Comparison of ENCODE assay signal across 2 cellular contexts in genomic region chr1:182283746-182284544, GRCh38.
TF ChIP-seq lines count a peak whose summit lies in the region.

No MANE protein-coding gene starts in this region.

TF ChIP-seq in GM12878, 131 proteins besides CTCF, POLR2A, EP300 and RAD21 (continued from another document):
- TF ChIP-seq EGR1 (IDR thresholded peaks at IDR 0.05; ENCODE audit: borderline replicate concordance in 1 of 2, low read depth in 2 of 2, low read length in 2 of 2), result no peak
- peak; percentile 32; the same call in 1 of the 2 replicates for TF ChIP-seq PKNOX1 (IDR thresholded peaks at IDR 0.05)
- TF ChIP-seq IKZF1 (conservative IDR thresholded peaks at IDR 0.05), result peak; percentile 47

TF ChIP-seq in liver, 16 proteins besides CTCF, POLR2A, EP300 and RAD21 (continued from another document):
- no peak for TF ChIP-seq REST (IDR thresholded peaks at IDR 0.05)
